Comparison of ENCODE assay signal across 9 cellular contexts in genomic region chr1:213989071-213989739, GRCh38. TPM values are rescaled to one million over a fixed set of nuclear protein-coding genes. Genes with fewer than 3 reads are reported as not detected.
DNase-seq lines count a peak whose midpoint lies in the region; ATAC-seq and TF ChIP-seq lines count a peak whose summit lies in the region.
"Had no signal": no experiment of that assay in that cellular context is flagged by ENCODE, and none has a peak within 500 bp of the region (broad histone marks: within the 10 kb centered on the region; RNA-seq: fewer than 3 reads in every experiment).

No MANE protein-coding gene starts in this region.

- ATAC-seq in heart right ventricle, result peak in 7 of 8 donors; percentile 1 to 61 (median 25)
- ATAC-seq: HCT116 had no signal

- peaks cover 32% of the 10 kb centered on the region for H3K4me1 Mint-ChIP-seq in activated CD4-positive, alpha-beta memory T cell treated with anti-CD3 and anti-CD28 coated beads for 36 hours (ENCODE audit: low read depth)

- H3K27me3 ChIP-seq in HAP-1 (ENCODE audit: low read depth) (no peaks in the 10 kb centered on the region), heart right ventricle (peaks cover 5 to 86% (median 32%) of the 10 kb centered on the region in 7 donors), rectal smooth muscle tissue (ENCODE audit: control insufficient read depth, insufficient read depth, low read length) (peaks cover 14% of the 10 kb centered on the region)

- POLR2A ChIA-PET in activated CD4-positive, alpha-beta memory T cell treated with anti-CD3 and anti-CD28 coated beads for 36 hours (lab: Charles Lee), result no interaction called here

- peaks cover 74% of the 10 kb centered on the region for H3K27me3 Mint-ChIP-seq in activated CD4-positive, alpha-beta memory T cell treated with anti-CD3 and anti-CD28 coated beads for 36 hours

- H3K27ac Mint-ChIP-seq in activated CD4-positive, alpha-beta memory T cell treated with anti-CD3 and anti-CD28 coated beads for 36 hours, result no peak overlapping the region

- no peak for DNase-seq in AG10803 (ENCODE audit: low read depth)
- peak; percentile 45 to 66 for DNase-seq in HAP-1 (ENCODE audit: low spot score in 2 of 2)
- DNase-seq in activated CD4-positive, alpha-beta memory T cell treated with anti-CD3 and anti-CD28 coated beads for 36 hours, result no peak
- no peak for DNase-seq in heart right ventricle
- DNase-seq in NK-92 (lab: John Stamatoyannopoulos, UW; ENCODE audit: unreplicated experiment), result no peak
- no peak for DNase-seq in activated gamma-delta T cell treated with Interleukin-2 at 50 U/mL for 16 hours
- no peak for DNase-seq in GDM1 (lab: John Stamatoyannopoulos, UW)

- in situ Hi-C loops in HAP-1 (cut with MboI; ENCODE audit: low sequenced_read_pairs), result no loop called here

- no peaks in the 10 kb centered on the region for H3K9me3 Mint-ChIP-seq in activated CD4-positive, alpha-beta memory T cell treated with anti-CD3 and anti-CD28 coated beads for 36 hours

- H3K4me3 ChIP-seq in AG10803 (ENCODE audit: low read length), result peak overlapping the region; percentile 65
- H3K4me3 ChIP-seq in HAP-1, result peak overlapping the region; percentile 48
- H3K4me3 ChIP-seq in heart right ventricle, result peak overlapping the region; percentile 49 to 70 (median 66)
- peak overlapping the region; percentile 87 for H3K4me3 ChIP-seq in rectal smooth muscle tissue (ENCODE audit: low read length)

- CTCF ChIA-PET in activated CD4-positive, alpha-beta memory T cell treated with anti-CD3 and anti-CD28 coated beads for 36 hours (lab: Charles Lee), result no interaction called here

- TF ChIP-seq CTCF in AG10803 (conservative IDR thresholded peaks at IDR 0.05; ENCODE audit: low read length) (no peak), heart right ventricle (IDR thresholded peaks at IDR 0.05) (no peak)

- 1 to 5% methylated on average over 35 of the region's 35 CpGs for WGBS in heart right ventricle, 2 donors

- H3K4me3 Mint-ChIP-seq in activated CD4-positive, alpha-beta memory T cell treated with anti-CD3 and anti-CD28 coated beads for 36 hours, result peak overlapping the region; percentile 80

- no peak overlapping the region for H3K9ac ChIP-seq in rectal smooth muscle tissue (ENCODE audit: low read length)

- H3K9me3 ChIP-seq in HAP-1 (no peaks in the 10 kb centered on the region), heart right ventricle (no peaks in the 10 kb centered on the region)

- H3K36me3 ChIP-seq in HAP-1 (replicated peaks) (no peaks in the 10 kb centered on the region), heart right ventricle (no peaks in the 10 kb centered on the region), rectal smooth muscle tissue (ENCODE audit: control insufficient read depth, insufficient read depth, low read length) (no peaks in the 10 kb centered on the region)

- H3K36me3 Mint-ChIP-seq in activated CD4-positive, alpha-beta memory T cell treated with anti-CD3 and anti-CD28 coated beads for 36 hours, result peaks cover 3% of the 10 kb centered on the region

- peaks cover 25% of the 10 kb centered on the region for H3K4me1 ChIP-seq in HAP-1
- peaks cover 0 to 39% (median 19%) of the 10 kb centered on the region in 9 donors for H3K4me1 ChIP-seq in heart right ventricle
- no peaks in the 10 kb centered on the region for H3K4me1 ChIP-seq in rectal smooth muscle tissue (ENCODE audit: control insufficient read depth, insufficient read depth, low read length)

- H3K27ac ChIP-seq in heart right ventricle (peak overlapping the region; percentile 68 to 93 (median 85)), rectal smooth muscle tissue (ENCODE audit: low read depth, low read length) (peak overlapping the region; percentile 78)

- intact Hi-C loops in activated CD4-positive, alpha-beta memory T cell treated with anti-CD3 and anti-CD28 coated beads for 36 hours (cut with micrococcal nuclease), result loop anchor here (10.0 kb wide), 1 partner anchor 304 kb away; no protein-coding TSS in a partner anchor
- intact Hi-C loops in heart right ventricle (cut with DNase I), result loop anchor here (5.0 to 10.0 kb wide), 9 partner anchors 43 to 614 kb away; no protein-coding TSS in a partner anchor

RNA-seq across cellular contexts. Expression of gene PROX1, which starts 1.4 kb away (rescaled TPM):
- under 1 TPM; 0.02 to 0.17 TPM for total RNA-seq in activated CD4-positive, alpha-beta memory T cell treated with anti-CD3 and anti-CD28 coated beads for 36 hours
- 100 to 1,000 TPM in 8 of 10 donors, 10 to 100 TPM in 2; 52.6 to 132 (median 116) TPM for total RNA-seq in heart right ventricle
- 10 to 100 TPM in 1 of 2 donors, 1 to 10 TPM in 1; 2.5 to 10.2 TPM for polyA plus RNA-seq in heart right ventricle

Comparison
In these comparisons a context has a peak if more than half of its experiments do, and no peak if none do; other contexts are left out.
1. DNase-seq: peak in HAP-1 (2 of 2); none in AG10803 (single experiment), activated CD4-positive, alpha-beta memory T cell treated with anti-CD3 and anti-CD28 coated beads for 36 hours (single experiment), heart right ventricle (0 of 2), NK-92 (single experiment), activated gamma-delta T cell treated with Interleukin-2 at 50 U/mL for 16 hours (single experiment) and GDM1 (single experiment).
2. RNA of gene PROX1, which starts 1.4 kb away (total RNA-seq): 52.6 to 132 TPM in heart right ventricle; 0.02 to 0.17 TPM in activated CD4-positive, alpha-beta memory T cell treated with anti-CD3 and anti-CD28 coated beads for 36 hours; every median in the first group is over 10 times any median in the second.
3. Peak in every context shown above with its lines, with median percentiles within 50 percentile points of each other: H3K4me3 ChIP-seq.